Comparison of ENCODE assay signal across 2 cellular contexts in genomic region chr7:12643001-12643400, GRCh38.
TF ChIP-seq lines count a peak whose summit lies in the region.

No MANE protein-coding gene starts in this region.

TF ChIP-seq in IMR-90, 13 proteins besides CTCF, POLR2A, EP300 and RAD21:
- TF ChIP-seq NFE2L2 (IDR thresholded peaks at IDR 0.05; ENCODE audit: low read depth, low read length) (no peak), SMC3 (IDR thresholded peaks at IDR 0.05; ENCODE audit: low read depth, low read length) (no peak), RFX5 (IDR thresholded peaks at IDR 0.05; ENCODE audit: low read depth, low read length) (no peak), CHD1 (IDR thresholded peaks at IDR 0.05; ENCODE audit: low read depth, low read length) (no peak), BHLHE40 (IDR thresholded peaks at IDR 0.05; ENCODE audit: low read depth, low read length) (no peak), FOS (IDR thresholded peaks at IDR 0.05; ENCODE audit: low read depth, low read length) (no peak), MAFK (IDR thresholded peaks at IDR 0.05; ENCODE audit: low read depth, low read length) (no peak), MAZ (IDR thresholded peaks at IDR 0.05; ENCODE audit: borderline replicate concordance, low read depth, low read length) (no peak), USF2 (IDR thresholded peaks at IDR 0.05; ENCODE audit: low read depth, low read length) (no peak), RCOR1 (IDR thresholded peaks at IDR 0.05; ENCODE audit: insufficient replicate concordance, low read length) (no peak), CEBPB (IDR thresholded peaks at IDR 0.05; ENCODE audit: low read depth, low read length) (no peak), MXI1 (IDR thresholded peaks at IDR 0.05; ENCODE audit: borderline replicate concordance, low read depth, low read length) (no peak)
- TF ChIP-seq, protein P1, sequence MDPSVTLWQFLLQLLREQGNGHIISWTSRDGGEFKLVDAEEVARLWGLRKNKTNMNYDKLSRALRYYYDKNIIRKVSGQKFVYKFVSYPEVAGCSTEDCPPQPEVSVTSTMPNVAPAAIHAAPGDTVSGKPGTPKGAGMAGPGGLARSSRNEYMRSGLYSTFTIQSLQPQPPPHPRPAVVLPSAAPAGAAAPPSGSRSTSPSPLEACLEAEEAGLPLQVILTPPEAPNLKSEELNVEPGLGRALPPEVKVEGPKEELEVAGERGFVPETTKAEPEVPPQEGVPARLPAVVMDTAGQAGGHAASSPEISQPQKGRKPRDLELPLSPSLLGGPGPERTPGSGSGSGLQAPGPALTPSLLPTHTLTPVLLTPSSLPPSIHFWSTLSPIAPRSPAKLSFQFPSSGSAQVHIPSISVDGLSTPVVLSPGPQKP (IDR thresholded peaks at IDR 0.05; ENCODE audit: borderline replicate concordance, low read depth, low read length) = no peak
TF ChIP-seq in IMR-90: peak in this region for 0.

TF ChIP-seq in K562, 482 proteins besides CTCF, POLR2A, EP300 and RAD21:
- TF ChIP-seq PHB2 (IDR thresholded peaks at IDR 0.05; ENCODE audit: low read depth) (no peak), C11orf30 (IDR thresholded peaks at IDR 0.05; ENCODE audit: low read depth) (no peak)
